Comparison of ENCODE assay signal across 8 cellular contexts in the genomic region with DNA sequence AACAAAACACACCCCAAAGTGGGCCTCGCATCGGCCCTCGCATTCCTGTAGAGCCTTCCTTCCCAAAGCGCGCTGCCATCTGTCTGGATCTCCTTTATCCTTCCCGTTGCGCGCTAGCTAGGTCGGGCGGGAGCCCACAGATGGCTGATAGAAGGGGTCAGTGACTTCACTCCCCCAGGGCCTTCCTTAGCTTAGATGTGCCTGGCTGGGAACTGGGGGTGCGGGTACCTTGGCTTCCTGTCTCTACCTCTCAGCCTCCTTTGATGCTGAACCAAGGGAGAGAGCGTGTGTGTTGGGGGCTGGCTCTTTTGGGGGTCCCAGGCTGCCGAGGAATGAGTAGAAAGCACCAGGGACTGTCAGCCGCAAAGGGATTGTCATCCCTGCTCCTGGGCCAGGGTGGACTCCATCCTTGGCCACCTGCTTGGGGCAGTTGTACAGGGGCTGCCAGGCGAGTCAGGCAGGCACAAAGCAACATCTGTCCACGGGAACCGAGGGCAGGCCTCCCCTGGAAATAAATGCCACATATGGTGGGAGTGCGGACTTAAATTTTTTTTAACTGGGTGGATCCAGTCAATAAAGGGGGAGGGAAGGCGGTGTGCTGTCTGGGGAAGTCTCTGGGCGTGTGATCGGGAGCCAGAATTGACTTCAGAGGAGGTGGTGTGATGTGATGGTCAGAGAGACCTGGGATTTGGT. TPM values are rescaled to one million over a fixed set of nuclear protein-coding genes. Genes with fewer than 3 reads are reported as not detected.
DNase-seq lines count a peak whose midpoint lies in the region; ATAC-seq and TF ChIP-seq lines count a peak whose summit lies in the region.

No MANE protein-coding gene starts in this region.

- CTCF ChIA-PET in AG04449 (lab: Yijun Ruan, JAX): interaction anchor here (1.2 to 2.5 kb wide), 3 partner anchors 13 to 237 kb away, joined by 3 to 7 read pairs (median 3); no protein-coding TSS in a partner anchor

- H3K27ac ChIP-seq in Karpas-422 (ENCODE audit: low read length): no peak overlapping the region
- peak overlapping the region; percentile 85 to 91 (median 88) for H3K27ac ChIP-seq in upper lobe of left lung

- H3K4me3 ChIP-seq in AG04449 (ENCODE audit: low read depth, low read length) (peak overlapping the region; percentile 92), Karpas-422 (ENCODE audit: low read length) (peak overlapping the region; percentile 84), lower leg skin (ENCODE audit: low read depth, poor library complexity, severe bottlenecking) (peak overlapping the region; percentile 78), upper lobe of left lung (peak overlapping the region; percentile 56 to 80 (median 80))

- H4K20me1 ChIP-seq in Karpas-422 (ENCODE audit: insufficient read depth, low read depth, low read length): peaks cover 34% of the 10 kb centered on the region

- no peaks in the 10 kb centered on the region for H3K79me2 ChIP-seq in Karpas-422 (ENCODE audit: low read length)

- peak in 1 of 2 donors; percentile 3 for ATAC-seq in upper lobe of left lung (ENCODE audit: low FRiP score in 2 of 2)
- ATAC-seq in HG02678 (IDR thresholded peaks at IDR 0.05; ENCODE audit: unreplicated experiment): no peak
- ATAC-seq in HG02884 (IDR thresholded peaks at IDR 0.05; ENCODE audit: unreplicated experiment): no peak

- H3K9me2 ChIP-seq in Karpas-422 (replicated peaks; ENCODE audit: insufficient read depth, low read length): no peaks in the 10 kb centered on the region

- no peak for TF ChIP-seq EP300 in upper lobe of left lung (IDR thresholded peaks at IDR 0.05)

- H3K27me3 ChIP-seq in Karpas-422 (ENCODE audit: low read length) (peaks cover 2% of the 10 kb centered on the region; the same call in 1 of the 2 replicates), upper lobe of left lung (no peaks in the 10 kb centered on the region)

- TF ChIP-seq CTCF in AG04449 (IDR thresholded peaks at IDR 0.05; ENCODE audit: insufficient read depth, low read length, missing control alignments) (no peak), lower leg skin (IDR thresholded peaks at IDR 0.05) (no peak), upper lobe of left lung (IDR thresholded peaks at IDR 0.05) (no peak)

- peaks cover 48% of the 10 kb centered on the region for H3K4me1 ChIP-seq in Karpas-422 (ENCODE audit: low read length)
- H3K4me1 ChIP-seq in upper lobe of left lung: peaks cover 34 to 68% (median 47%) of the 10 kb centered on the region in 4 donors

- no peaks in the 10 kb centered on the region for H3K9me3 ChIP-seq in Karpas-422 (ENCODE audit: low read length)
- no peaks in the 10 kb centered on the region for H3K9me3 ChIP-seq in upper lobe of left lung

- 13% methylated on average over 21 of the region's 21 CpGs for WGBS in lower leg skin, 2 donors
- WGBS in upper lobe of left lung, 2 donors: 33 to 40% methylated on average over 11 to 21 of the region's 21 CpGs

- DNase-seq in AG04449 (ENCODE audit: low read depth, low spot score) (no peak), Karpas-422 (no peak), astrocyte of the hippocampus (ENCODE audit: low read depth, low spot score) (peak; percentile 63), lower leg skin (ENCODE audit: low spot score in 2 of 2) (no peak), upper lobe of left lung (no peak), GOT3 (lab: John Stamatoyannopoulos, UW) (no peak)

- POLR2A ChIA-PET in AG04449 (lab: Yijun Ruan, JAX): interaction anchor here (1.0 to 1.7 kb wide), 3 partner anchors 18 to 187 kb away, joined by 4 to 6 read pairs (median 4); no protein-coding TSS in a partner anchor

- H3K4me2 ChIP-seq in Karpas-422 (ENCODE audit: low read depth, low read length, poor library complexity, severe bottlenecking): peak overlapping the region; percentile 94

- TF ChIP-seq POLR2A in lower leg skin (IDR thresholded peaks at IDR 0.05) (no peak), upper lobe of left lung (IDR thresholded peaks at IDR 0.05) (no peak)

- H2AFZ ChIP-seq in Karpas-422 (ENCODE audit: low read length): no peak overlapping the region

- intact Hi-C loops in lower leg skin (cut with DNase I; ENCODE audit: low total_unique reads): no loop called here

- H3K9ac ChIP-seq in Karpas-422 (ENCODE audit: low read length): peak overlapping the region; percentile 81

- H3K36me3 ChIP-seq in Karpas-422 (ENCODE audit: insufficient read depth, low read length): no peaks in the 10 kb centered on the region
- H3K36me3 ChIP-seq in upper lobe of left lung: no peaks in the 10 kb centered on the region

RNA-seq across cellular contexts. Expression of a gene that starts 1.9 kb away (rescaled TPM):
- total RNA-seq in Karpas-422 (2014; rRNA removed; shearing (Covaris generic); ENCODE audit: low replicate concordance): 12.8 and 27.7 TPM in 2 replicates
- 10 to 100 TPM; 25.9 to 69.4 (median 35.2) TPM for total RNA-seq in lower leg skin
- total RNA-seq in upper lobe of left lung: 10 to 100 TPM; 31.7 to 44.5 (median 36.3) TPM
